In genomic region chr5:141636106-141636412, GRCh38 we compare ENCODE assay signal across 8 cellular contexts. TPM values are rescaled to one million over a fixed set of nuclear protein-coding genes. Genes with fewer than 3 reads are reported as not detected.
DNase-seq lines count a peak whose midpoint lies in the region; ATAC-seq and TF ChIP-seq lines count a peak whose summit lies in the region.

No MANE protein-coding gene starts in this region.

- H3K27me3 ChIP-seq in right lobe of liver (no peaks in the 10 kb centered on the region), tibial artery (peaks cover 0 to 5% of the 10 kb centered on the region in 2 donors)

- H3K4me3 ChIP-seq in astrocyte of the cerebellum (ENCODE audit: low read depth, low read length) (peak overlapping the region; percentile 98), right lobe of liver (peak overlapping the region; percentile 79 to 95 (median 87)), tibial artery (peak overlapping the region; percentile 84 to 93)

- no peak for TF ChIP-seq POLR2A in right lobe of liver (IDR thresholded peaks at IDR 0.05)

- peaks cover 0 to 19% (median 5%) of the 10 kb centered on the region in 4 donors for H3K4me1 ChIP-seq in right lobe of liver
- peaks cover 0 to 40% (median 29%) of the 10 kb centered on the region in 4 donors for H3K4me1 ChIP-seq in tibial artery

- intact Hi-C loops in right lobe of liver (cut with DNase I) = no loop called here
- intact Hi-C loops in tibial artery (cut with DNase I; ENCODE audit: low total_unique reads) = no loop called here

- no peaks in the 10 kb centered on the region for H3K9me3 ChIP-seq in right lobe of liver
- H3K9me3 ChIP-seq in tibial artery = no peaks in the 10 kb centered on the region

- peak overlapping the region; percentile 94 to 96 for H3K4me3 Mint-ChIP-seq in activated T-cell treated with anti-CD3 and anti-CD28 coated beads, Interleukin-2, amount 50 U/mL, for 72 hours

- peak overlapping the region; percentile 90 for H3K27ac Mint-ChIP-seq in activated T-cell treated with anti-CD3 and anti-CD28 coated beads, Interleukin-2, amount 50 U/mL, for 72 hours

- H3K36me3 Mint-ChIP-seq in activated T-cell treated with anti-CD3 and anti-CD28 coated beads, Interleukin-2, amount 50 U/mL, for 72 hours (ENCODE audit: insufficient read depth in 2 of 2) = peaks cover 5% of the 10 kb centered on the region in 2 donors

- WGBS in right lobe of liver (ENCODE audit: insufficient coverage, low coverage, low lambda C conversion rate, missing lambda C conversion rate) = 3% methylated on average over 3 of the region's 4 CpGs

- no peak for DNase-seq in activated T-cell treated with anti-CD3 and anti-CD28 coated beads, Interleukin-2, amount 50 U/mL, for 72 hours
- DNase-seq in activated T-cell treated with anti-CD3 and anti-CD28 coated beads, Interleukin-2, amount 50 U/mL, for 48 hours = no peak
- no peak for DNase-seq in astrocyte of the cerebellum (ENCODE audit: low read depth)
- no peak for DNase-seq in right lobe of liver
- DNase-seq in tibial artery = no peak
- no peak for DNase-seq in HuH-7.5 (ENCODE audit: low spot score)
- DNase-seq in T1000 (lab: John Stamatoyannopoulos, UW) = no peak

- H3K27ac ChIP-seq in right lobe of liver (peak overlapping the region; percentile 65 to 83 (median 66)), tibial artery (peak overlapping the region; percentile 77 to 83)

- H3K9me3 Mint-ChIP-seq in activated T-cell treated with anti-CD3 and anti-CD28 coated beads, Interleukin-2, amount 50 U/mL, for 72 hours = no peaks in the 10 kb centered on the region

- H3K27me3 Mint-ChIP-seq in activated T-cell treated with anti-CD3 and anti-CD28 coated beads, Interleukin-2, amount 50 U/mL, for 72 hours (ENCODE audit: low read depth) = no peaks in the 10 kb centered on the region

- no peak for TF ChIP-seq CTCF in astrocyte of the cerebellum (IDR thresholded peaks at IDR 0.05; ENCODE audit: low read depth, low read length, missing control alignments)
- TF ChIP-seq CTCF in right lobe of liver (IDR thresholded peaks at IDR 0.05) = no peak
- TF ChIP-seq CTCF in tibial artery (IDR thresholded peaks at IDR 0.05) = no peak

- ATAC-seq in activated T-cell treated with anti-CD3 and anti-CD28 coated beads, Interleukin-2, amount 50 U/mL, for 72 hours (replicated peaks in 1 of 2) = no peak
- peak in 1 of 4 donors; percentile 9 for ATAC-seq in right lobe of liver
- ATAC-seq in HG03108 (IDR thresholded peaks at IDR 0.05; ENCODE audit: unreplicated experiment) = no peak

- H3K4me1 Mint-ChIP-seq in activated T-cell treated with anti-CD3 and anti-CD28 coated beads, Interleukin-2, amount 50 U/mL, for 72 hours (ENCODE audit: low read depth) = peaks cover 43% of the 10 kb centered on the region

- in situ Hi-C loops in astrocyte of the cerebellum (cut with HindIII; ENCODE audit: low sequenced_read_pairs) = no loop called here

- H3K36me3 ChIP-seq in right lobe of liver (no peaks in the 10 kb centered on the region), tibial artery (peaks cover 0 to 8% (median 7%) of the 10 kb centered on the region in 3 donors)

RNA-seq across cellular contexts. Expression of gene HDAC3, which starts 0.6 kb away (rescaled TPM):
- total RNA-seq in activated T-cell treated with anti-CD3 and anti-CD28 coated beads, Interleukin-2, amount 50 U/mL, for 72 hours = 10 to 100 TPM; 64.1 to 69.2 TPM
- total RNA-seq in right lobe of liver = 10 to 100 TPM; 18.2 to 26.5 (median 23.3) TPM

RNA-seq across cellular contexts. Expression of gene RELL2, which starts 0.7 kb away (rescaled TPM):
- 10 to 100 TPM; 14.6 to 19.5 TPM for total RNA-seq in activated T-cell treated with anti-CD3 and anti-CD28 coated beads, Interleukin-2, amount 50 U/mL, for 72 hours
- total RNA-seq in right lobe of liver = 1 to 10 TPM in 4 of 6 experiments, under 1 TPM in 2; 0.53 to 2.6 (median 1.2) TPM

RNA-seq across cellular contexts. Expression of gene FCHSD1, which starts 15.2 kb away (rescaled TPM):
- 10 to 100 TPM; 54.1 to 61.1 TPM for total RNA-seq in activated T-cell treated with anti-CD3 and anti-CD28 coated beads, Interleukin-2, amount 50 U/mL, for 72 hours
- total RNA-seq in right lobe of liver = 1 to 10 TPM in 5 of 6 experiments, under 1 TPM in 1; 0.77 to 6.4 (median 3.3) TPM

RNA-seq across cellular contexts. Expression of gene DIAPH1, which starts 17.3 kb away (rescaled TPM):
- 100 to 1,000 TPM; 162 to 165 TPM for total RNA-seq in activated T-cell treated with anti-CD3 and anti-CD28 coated beads, Interleukin-2, amount 50 U/mL, for 72 hours
- total RNA-seq in right lobe of liver = 100 to 1,000 TPM in 4 of 6 experiments, 10 to 100 TPM in 2; 93.7 to 114 (median 107) TPM

RNA-seq across cellular contexts. Expression of gene ARAP3, which starts 46.0 kb away (rescaled TPM):
- 1 to 10 TPM; 3.2 to 4.1 TPM for total RNA-seq in activated T-cell treated with anti-CD3 and anti-CD28 coated beads, Interleukin-2, amount 50 U/mL, for 72 hours
- 1 to 10 TPM; 1.4 to 6.0 (median 3.7) TPM for total RNA-seq in right lobe of liver

Comparison
In these comparisons a context has a peak if more than half of its experiments do, and no peak if none do; other contexts are left out.
1. RNA of gene RELL2, which starts 0.7 kb away (total RNA-seq): 14.6 to 19.5 TPM in activated T-cell treated with anti-CD3 and anti-CD28 coated beads, Interleukin-2, amount 50 U/mL, for 72 hours; 0.53 to 2.6 TPM in right lobe of liver; every median in the first group is over 4 times any median in the second.
2. RNA of gene FCHSD1, which starts 15.2 kb away (total RNA-seq): 54.1 to 61.1 TPM in activated T-cell treated with anti-CD3 and anti-CD28 coated beads, Interleukin-2, amount 50 U/mL, for 72 hours; 0.77 to 6.4 TPM in right lobe of liver; every median in the first group is over 4 times any median in the second.
3. Peak in every context shown above with its lines, with median percentiles within 50 percentile points of each other: H3K4me3 ChIP-seq.